In the genomic region with DNA sequence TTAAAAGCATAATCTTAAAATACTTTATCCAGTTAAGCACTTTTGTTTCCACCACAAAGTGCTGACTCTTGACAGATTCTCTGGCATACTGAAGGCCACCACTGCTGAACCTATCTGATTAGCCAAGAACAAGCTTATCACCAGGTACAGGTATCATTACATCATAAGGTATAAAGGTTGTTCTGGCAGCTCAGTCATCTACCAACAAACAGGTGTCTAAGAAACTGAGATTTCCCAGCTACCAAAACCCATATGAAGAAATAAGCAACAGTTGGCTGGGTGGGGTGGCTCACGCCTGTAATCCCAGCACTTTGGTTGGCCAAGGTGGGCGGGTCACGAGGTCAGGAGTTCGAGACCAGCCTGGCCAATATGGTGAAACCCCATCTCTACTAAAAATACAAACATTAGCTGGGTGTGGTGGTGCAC, we compare ENCODE assay signal across 17 cellular contexts. TPM values are rescaled to one million over a fixed set of nuclear protein-coding genes. Genes with fewer than 3 reads are reported as not detected.
DNase-seq lines count a peak whose midpoint lies in the region; ATAC-seq, FAIRE-seq and TF ChIP-seq lines count a peak whose summit lies in the region.
"Had no signal": no experiment of that assay in that cellular context is flagged by ENCODE, and none has a peak within 500 bp of the region (broad histone marks: within the 10 kb centered on the region; RNA-seq: fewer than 3 reads in every experiment).

No MANE protein-coding gene starts in this region.

- no peak overlapping the region for H3K4me3 Mint-ChIP-seq in osteocyte (ENCODE audit: unreplicated experiment)
- H3K4me3 Mint-ChIP-seq in stimulated activated naive B cell treated with anti-CD40 and anti-IgM and Interleukin-4, amounts not matched to agents 10 μg/mL and 1 μg/mL and 100 μg/mL, for 72 hours, result no peak overlapping the region
- H3K4me3 Mint-ChIP-seq: HFFc6 had no signal

- H3K79me2 ChIP-seq in K562 (ENCODE audit: control insufficient read depth, insufficient read depth, low read length), result peaks cover 79% of the 10 kb centered on the region

- ATAC-seq in K562 (no peak), right lobe of liver (peak; percentile 72 to 80 (median 76)), GM19463 (IDR thresholded peaks at IDR 0.05; ENCODE audit: unreplicated experiment) (no peak), GM21717 (IDR thresholded peaks at IDR 0.05; ENCODE audit: unreplicated experiment) (no peak)
- ATAC-seq in stimulated activated naive B cell treated with anti-CD40 and anti-IgM and Interleukin-4, amounts not matched to agents 10 μg/mL and 1 μg/mL and 100 μg/mL, for 72 hours (replicated peaks), result no peak

- H3K4me1 ChIP-seq in HEK293 (ENCODE audit: control insufficient read depth, insufficient read depth, low read length) (peaks cover 13% of the 10 kb centered on the region), K562 (replicated peaks in 1 of 2; ENCODE audit: control insufficient read depth in 2 of 2, insufficient read depth in 2 of 2, low read length in 2 of 2) (peaks cover 10 to 16% of the 10 kb centered on the region in 2 experiments), right lobe of liver (peaks cover 0 to 63% (median 18%) of the 10 kb centered on the region in 4 donors), sigmoid colon (peaks cover 0 to 55% (median 48%) of the 10 kb centered on the region in 4 donors)

- H3K9me3 ChIP-seq in HEK293 (ENCODE audit: control insufficient read depth, insufficient read depth, low read depth, low read length), result no peaks in the 10 kb centered on the region
- no peaks in the 10 kb centered on the region for H3K9me3 ChIP-seq in K562 (replicated peaks; ENCODE audit: control insufficient read depth, insufficient read depth, low read depth, low read length)
- H3K9me3 ChIP-seq in right lobe of liver, result no peaks in the 10 kb centered on the region
- no peaks in the 10 kb centered on the region for H3K9me3 ChIP-seq in sigmoid colon

- CTCF ChIA-PET in HEK293 (lab: Yijun Ruan, JAX), result interaction anchor here (0.6 to 1.3 kb wide), 3 partner anchors 22 to 229 kb away, joined by 3 to 8 read pairs (median 5); no protein-coding TSS in a partner anchor
- CTCF ChIA-PET in K562 (lab: Yijun Ruan, JAX; ENCODE audit: low intra/inter-chr PET ratio), result no interaction called here

- no peaks in the 10 kb centered on the region for H3K9me3 Mint-ChIP-seq in osteocyte (ENCODE audit: unreplicated experiment)
- H3K9me3 Mint-ChIP-seq in stimulated activated naive B cell treated with anti-CD40 and anti-IgM and Interleukin-4, amounts not matched to agents 10 μg/mL and 1 μg/mL and 100 μg/mL, for 72 hours, result peaks cover 0 to 1% of the 10 kb centered on the region in 2 donors
- H3K9me3 Mint-ChIP-seq: HFFc6 had no signal

- FAIRE-seq in K562 (lab: Jason Lieb, UNC), result no peak

- no peak overlapping the region for H3K27ac ChIP-seq in HEK293 (ENCODE audit: extremely low read depth, low read depth, low read length)
- H3K27ac ChIP-seq in K562 (ENCODE audit: extremely low read depth, low read depth, low read length), result no peak overlapping the region
- peak overlapping the region; percentile 37 to 85 (median 69) for H3K27ac ChIP-seq in right lobe of liver
- peak overlapping the region in 3 of 4 donors; percentile 8 to 57 (median 51) for H3K27ac ChIP-seq in sigmoid colon

- no peak for TF ChIP-seq RAD21 in K562 (CRISPR knock-in tag; conservative IDR thresholded peaks at IDR 0.05 in 1 of 2, IDR thresholded peaks at IDR 0.05 in 1 of 2)

- no peak for TF ChIP-seq CTCF in HEK293 (tag by site-specific recombination; IDR thresholded peaks at IDR 0.05)
- no peak for TF ChIP-seq CTCF in K562 (IDR thresholded peaks at IDR 0.05 in 2 of 3, conservative IDR thresholded peaks at IDR 0.05 in 1 of 3; ENCODE audit: insufficient read depth in 2 of 3, low read depth in 1 of 3, low read length in 3 of 3)
- no peak for TF ChIP-seq CTCF in right lobe of liver (IDR thresholded peaks at IDR 0.05)
- no peak for TF ChIP-seq CTCF in sigmoid colon (IDR thresholded peaks at IDR 0.05)
- TF ChIP-seq CTCF in osteocyte (IDR thresholded peaks at IDR 0.05), result no peak

- H3K27ac Mint-ChIP-seq in osteocyte (ENCODE audit: unreplicated experiment), result no peak overlapping the region
- H3K27ac Mint-ChIP-seq in stimulated activated naive B cell treated with anti-CD40 and anti-IgM and Interleukin-4, amounts not matched to agents 10 μg/mL and 1 μg/mL and 100 μg/mL, for 72 hours, result no peak overlapping the region
- H3K27ac Mint-ChIP-seq: HFFc6 had no signal

- H3K9me1 ChIP-seq in K562 (ENCODE audit: control insufficient read depth, insufficient read depth, low read length), result no peaks in the 10 kb centered on the region

- TF ChIP-seq POLR2A in K562 (conservative IDR thresholded peaks at IDR 0.05) (no peak), right lobe of liver (IDR thresholded peaks at IDR 0.05) (no peak), sigmoid colon (IDR thresholded peaks at IDR 0.05) (no peak)

- peaks cover 33% of the 10 kb centered on the region for H3K4me1 Mint-ChIP-seq in osteocyte (ENCODE audit: unreplicated experiment)
- peaks cover 41 to 75% of the 10 kb centered on the region in 2 donors for H3K4me1 Mint-ChIP-seq in stimulated activated naive B cell treated with anti-CD40 and anti-IgM and Interleukin-4, amounts not matched to agents 10 μg/mL and 1 μg/mL and 100 μg/mL, for 72 hours

- no peak overlapping the region for H2AFZ ChIP-seq in K562 (ENCODE audit: low read depth, low read length)

- H3K36me3 Mint-ChIP-seq in osteocyte (ENCODE audit: unreplicated experiment), result peaks cover 11% of the 10 kb centered on the region
- peaks cover 14 to 39% of the 10 kb centered on the region in 2 donors for H3K36me3 Mint-ChIP-seq in stimulated activated naive B cell treated with anti-CD40 and anti-IgM and Interleukin-4, amounts not matched to agents 10 μg/mL and 1 μg/mL and 100 μg/mL, for 72 hours

- H3K27me3 ChIP-seq in K562 (ENCODE audit: control insufficient read depth in 2 of 2, insufficient read depth in 2 of 2, low read length in 2 of 2) (no peaks in the 10 kb centered on the region), right lobe of liver (no peaks in the 10 kb centered on the region), sigmoid colon (no peaks in the 10 kb centered on the region)

- intact Hi-C loops in K562 (cut with micrococcal nuclease) (no loop called here), right lobe of liver (cut with DNase I) (no loop called here), sigmoid colon (cut with DNase I) (no loop called here)

- WGBS in K562 (ENCODE audit: insufficient coverage, low coverage, missing lambda C conversion rate), result 84% methylated on average over 4 of the region's 4 CpGs
- 17% methylated on average over 1 of the region's 4 CpGs for WGBS in right lobe of liver (ENCODE audit: insufficient coverage, low coverage, low lambda C conversion rate, missing lambda C conversion rate)
- WGBS in sigmoid colon, 2 donors, result 34 to 89% methylated on average over 4 of the region's 4 CpGs

- H3K27me3 Mint-ChIP-seq in osteocyte (ENCODE audit: unreplicated experiment), result no peaks in the 10 kb centered on the region
- no peaks in the 10 kb centered on the region for H3K27me3 Mint-ChIP-seq in stimulated activated naive B cell treated with anti-CD40 and anti-IgM and Interleukin-4, amounts not matched to agents 10 μg/mL and 1 μg/mL and 100 μg/mL, for 72 hours

- BruUV-seq in K562 (replicated peaks; lab: Mats Ljungman, UMichigan), result no TSS peak

- in situ Hi-C loops in K562 (cut with MboI), result no loop called here

- TF ChIP-seq EP300 in K562 (IDR thresholded peaks at IDR 0.05; ENCODE audit: low read length), result no peak
- TF ChIP-seq EP300 in sigmoid colon (IDR thresholded peaks at IDR 0.05), result no peak

- H3K9ac ChIP-seq in K562 (ENCODE audit: insufficient read depth in 1 of 2, low read depth in 2 of 2, low read length in 2 of 2), result no peak overlapping the region

- H4K20me1 ChIP-seq in K562 (replicated peaks; ENCODE audit: control insufficient read depth, insufficient read depth, low read length), result no peaks in the 10 kb centered on the region

- H3K36me3 ChIP-seq in HEK293 (ENCODE audit: control insufficient read depth in 2 of 2, insufficient read depth in 1 of 2, low read length in 2 of 2) (no peaks in the 10 kb centered on the region), K562 (ENCODE audit: control insufficient read depth, insufficient read depth, low read length) (peaks cover 8% of the 10 kb centered on the region; the same call in 1 of the 3 replicates), right lobe of liver (no peaks in the 10 kb centered on the region), sigmoid colon (no peaks in the 10 kb centered on the region)

- DNase-seq in K562 (ENCODE audit: extremely low read depth in 1 of 4, low spot score in 3 of 4) (no peak), right lobe of liver (peak in 1 of 3 donors; percentile 58), sigmoid colon (no peak), osteocyte (ENCODE audit: extremely low spot score, unreplicated experiment) (no peak)
- no peak for DNase-seq in stimulated activated naive B cell treated with anti-CD40 and anti-IgM and Interleukin-4, amounts not matched to agents 10 μg/mL and 1 μg/mL and 100 μg/mL, for 72 hours
- DNase-seq: COR-L47, EL, HFFc6, Kasumi-1, NCI-H1105 treated with DMSO at 0.1 percent for 48 hours, NCI-H1694 treated with DMSO at 0.1 percent for 48 hours, NCI-H226, NCI-H526, SHP77 treated with DMSO at 0.1 percent for 48 hours had no signal

- POLR2A ChIA-PET in HEK293 (lab: Yijun Ruan, JAX), result no interaction called here
- POLR2A ChIA-PET in K562 (lab: Yijun Ruan, JAX), result interaction anchor here (0.6 to 0.7 kb wide), 2 partner anchors 14 to 117 kb away, joined by 3 read pairs; no protein-coding TSS in a partner anchor

- no peak overlapping the region for H3K4me2 ChIP-seq in K562 (ENCODE audit: insufficient read depth, low read length)

- H3K4me3 ChIP-seq in HEK293 (ENCODE audit: low read depth, low read length), result no peak overlapping the region
- H3K4me3 ChIP-seq in K562, result no peak overlapping the region
- H3K4me3 ChIP-seq in right lobe of liver, result no peak overlapping the region
- no peak overlapping the region for H3K4me3 ChIP-seq in sigmoid colon

RNA-seq across cellular contexts. Expression of gene MTMR12, which starts 5.0 kb away (rescaled TPM):
- 33.3 and 49.4 TPM in 2 replicates for total RNA-seq in K562 (2011; cell fraction: chromatin; rRNA removed; ENCODE audit: low replicate concordance)
- total RNA-seq in K562 (2011; cell fraction: nucleolus; rRNA removed), result 14.5 and 18.4 TPM in 2 replicates
- total RNA-seq in K562 (2011; cell fraction: nucleoplasm; rRNA removed), result 19.8 and 20.4 TPM in 2 replicates
- 13.4 and 17.9 TPM in 2 replicates for total RNA-seq in K562 (2014; rRNA removed)
- 17.1 and 20.9 TPM in 2 replicates for total RNA-seq in K562 (2014; rRNA removed; fragmentation: Illumina TruSeq; extraction: Trizol)
- total RNA-seq in K562 (2015; rRNA removed; fragmentation: Illumina TruSeq; extraction: Trizol), result 19.3 and 21.0 TPM in 2 replicates
- total RNA-seq in K562 (2021), result 28.4 and 28.7 TPM in 2 replicates
- polyA plus RNA-seq in K562 (2011; rRNA removed), result 14.3 and 22.1 TPM in 2 replicates
- polyA plus RNA-seq in K562 (2011; cell fraction: cytosol; rRNA removed), result 10.6 and 10.8 TPM in 2 replicates
- polyA plus RNA-seq in K562 (2011; cell fraction: nucleus; rRNA removed), result 6.9 and 7.8 TPM in 2 replicates
- 15.1 and 18.0 TPM in 2 replicates for polyA plus RNA-seq in K562 (2012)
- polyA plus RNA-seq in K562 (2014; fragmentation: Illumina TruSeq; extraction: Trizol), result 24.7 and 25.1 TPM in 2 replicates
- 1 to 10 TPM; 4.0 to 5.3 TPM for polyA plus RNA-seq in K562 (2014; fragmentation: Nextera tagmentation; extraction: Ambion mirVana)
- polyA plus RNA-seq in K562 (2014; rRNA removed), result 12.3 and 14.0 TPM in 2 replicates
- 32.8 and 45.2 TPM in 2 replicates for polyA minus RNA-seq in K562 (2011; rRNA and poly(A)+ RNA removed)
- 12.0 and 21.4 TPM in 2 replicates for polyA minus RNA-seq in K562 (2011; cell fraction: cytosol; rRNA and poly(A)+ RNA removed)
- 10.4 and 16.4 TPM in 2 replicates for polyA minus RNA-seq in K562 (2011; cell fraction: nucleus; rRNA and poly(A)+ RNA removed)
- total RNA-seq in right lobe of liver, result 10 to 100 TPM; 14.9 to 22.9 (median 16.3) TPM
- 10 to 100 TPM; 26.7 to 49.9 (median 36.0) TPM for total RNA-seq in sigmoid colon
- 10 to 100 TPM in 1 of 3 donors, 1 to 10 TPM in 2; 6.5 to 11.5 (median 8.4) TPM for polyA plus RNA-seq in sigmoid colon
- total RNA-seq in osteocyte, result 19.6 and 23.4 TPM in 2 replicates

Comparison
In these comparisons a context has a peak if more than half of its experiments do, and no peak if none do; other contexts are left out.
1. H3K27ac ChIP-seq: peak in right lobe of liver (3 of 3) and sigmoid colon (3 of 4); none in HEK293 (single experiment) and K562 (single experiment).
2. ATAC-seq: peak in right lobe of liver (4 of 4); none in K562 (single experiment), GM19463 (single experiment), GM21717 (single experiment) and stimulated activated naive B cell treated with anti-CD40 and anti-IgM and Interleukin-4, amounts not matched to agents 10 μg/mL and 1 μg/mL and 100 μg/mL, for 72 hours (0 of 2).
3. Of the 44 proteins assayed by ChIP-seq in both K562 and HEK293: peak only in K562: ZEB2; only in HEK293: KLF1; in both: none; in neither: 42.